In genomic region chr9:35790385-35791291, GRCh38 we compare ENCODE assay signal across 8 cellular contexts. TPM values are rescaled to one million over a fixed set of nuclear protein-coding genes. Genes with fewer than 3 reads are reported as not detected.
DNase-seq lines count a peak whose midpoint lies in the region; ATAC-seq and TF ChIP-seq lines count a peak whose summit lies in the region.

No MANE protein-coding gene starts in this region.

- POLR2A ChIA-PET in activated B cell treated with CpG ODN at 0.5 μM for 24 hours (lab: Charles Lee): interaction anchor here (0.6 to 1.3 kb wide), 5 partner anchors 25 to 140 kb away, joined by 3 to 6 read pairs (median 4); partner anchors contain the start of gene SIT1

- intact Hi-C loops in activated B cell treated with CpG ODN at 0.5 μM for 24 hours (cut with micrococcal nuclease) (loop anchor here (1.0 to 2.0 kb wide), 5 partner anchors 22 to 155 kb away; partner anchors contain the start of gene SPAG8), spleen (cut with DNase I; ENCODE audit: low total_unique reads) (loop anchor here (2.0 kb wide), 1 partner anchor 92 kb away; no protein-coding TSS in a partner anchor)

- 51 to 66% (median 56%) methylated on average over 37 of the region's 37 CpGs for WGBS in spleen, 5 donors

- CTCF ChIA-PET in activated B cell treated with CpG ODN at 0.5 μM for 24 hours (lab: Charles Lee): interaction anchor here (0.5 to 3.6 kb wide), 33 partner anchors 10 to 187 kb away, joined by 3 to 112 read pairs (median 4); partner anchors contain the start of genes FAM221B, GBA2, HINT2 and RGP1

- DNase-seq in AG08396 (ENCODE audit: low spot score) (peak; percentile 90), NCI-H2107 treated with DMSO at 0.1 percent for 48 hours (lab: John Stamatoyannopoulos, UW; ENCODE audit: unreplicated experiment) (peak; percentile 79), activated B cell treated with CpG ODN at 0.5 μM for 24 hours (no peak), cerebellar cortex (ENCODE audit: low spot score) (peak; percentile 93), islet precursor cell (peak; percentile 86), spleen (no peak)

- H3K4me3 ChIP-seq in spleen: peak overlapping the region in 3 of 8 donors; percentile 32 to 62 (median 44)

- peaks cover 27% of the 10 kb centered on the region for H3K36me3 Mint-ChIP-seq in activated B cell treated with CpG ODN at 0.5 μM for 24 hours (ENCODE audit: low read depth)

- TF ChIP-seq CTCF in activated B cell treated with CpG ODN at 0.5 μM for 24 hours (IDR thresholded peaks at IDR 0.05): no peak
- TF ChIP-seq CTCF in spleen (IDR thresholded peaks at IDR 0.05 in 8 of 11, conservative IDR thresholded peaks at IDR 0.05 in 3 of 11): peak; percentile 65 to 95 (median 82)

- no peaks in the 10 kb centered on the region for H3K9me3 Mint-ChIP-seq in activated B cell treated with CpG ODN at 0.5 μM for 24 hours

- H3K27me3 Mint-ChIP-seq in activated B cell treated with CpG ODN at 0.5 μM for 24 hours: peaks cover 5% of the 10 kb centered on the region

- no peak for TF ChIP-seq POLR2A in spleen (IDR thresholded peaks at IDR 0.05)

- H3K36me3 ChIP-seq in spleen: peaks cover 0 to 35% (median 3%) of the 10 kb centered on the region in 6 donors

- H3K4me1 Mint-ChIP-seq in activated B cell treated with CpG ODN at 0.5 μM for 24 hours: peaks cover 10% of the 10 kb centered on the region

- H3K27ac Mint-ChIP-seq in activated B cell treated with CpG ODN at 0.5 μM for 24 hours: no peak overlapping the region

- peak overlapping the region in 5 of 8 donors; percentile 25 to 60 (median 34) for H3K27ac ChIP-seq in spleen

- no peaks in the 10 kb centered on the region for H3K9me3 ChIP-seq in spleen

- ATAC-seq in GM21576 (IDR thresholded peaks at IDR 0.05; ENCODE audit: unreplicated experiment) (peak; percentile 69), activated B cell treated with CpG ODN at 0.5 μM for 24 hours (ENCODE audit: low read depth) (peak; percentile 92), HG03520 (IDR thresholded peaks at IDR 0.05; ENCODE audit: unreplicated experiment) (no peak)

- H3K27me3 ChIP-seq in spleen (replicated peaks in 1 of 7): peaks cover 0 to 12% (median 0%) of the 10 kb centered on the region in 7 donors

- peaks cover 7 to 22% (median 14%) of the 10 kb centered on the region in 6 donors for H3K4me1 ChIP-seq in spleen

- peak overlapping the region; percentile 58 for H3K4me3 Mint-ChIP-seq in activated B cell treated with CpG ODN at 0.5 μM for 24 hours

RNA-seq across cellular contexts. Expression of gene NPR2, which starts 0.8 kb away (rescaled TPM):
- total RNA-seq in activated B cell treated with CpG ODN at 0.5 μM for 24 hours: 4.4 and 4.6 TPM in 2 replicates
- 10 to 100 TPM in 2 of 7 donors, 1 to 10 TPM in 5; 6.7 to 17.1 (median 9.2) TPM for total RNA-seq in spleen
- polyA plus RNA-seq in spleen: 1 to 10 TPM; 5.8 to 7.8 (median 7.3) TPM

RNA-seq across cellular contexts. Expression of gene SPAG8, which starts 21.4 kb away (rescaled TPM):
- total RNA-seq in activated B cell treated with CpG ODN at 0.5 μM for 24 hours: 1.8 and 4.0 TPM in 2 replicates
- total RNA-seq in spleen: 1 to 10 TPM; 1.1 to 4.5 (median 2.3) TPM
- polyA plus RNA-seq in spleen: 1 to 10 TPM; 1.7 to 2.5 (median 1.7) TPM

RNA-seq across cellular contexts. Expression of gene HINT2, which starts 24.2 kb away (rescaled TPM):
- total RNA-seq in activated B cell treated with CpG ODN at 0.5 μM for 24 hours (27.9 and 34.0 TPM in 2 replicates), spleen (10 to 100 TPM; 20.1 to 32.4 (median 23.0) TPM)
- 10 to 100 TPM; 60.0 to 73.6 (median 69.6) TPM for polyA plus RNA-seq in spleen

RNA-seq across cellular contexts. Expression of gene MSMP, which starts 36.6 kb away (rescaled TPM):
- total RNA-seq in activated B cell treated with CpG ODN at 0.5 μM for 24 hours: 0.78 and 1.2 TPM in 2 replicates
- total RNA-seq in spleen: not detected
- polyA plus RNA-seq in spleen: 1 to 10 TPM in 1 of 3 donors, under 1 TPM in 2; 0.58 to 1.6 (median 0.63) TPM

RNA-seq across cellular contexts. Expression of gene FAM221B, which starts 37.9 kb away (rescaled TPM):
- not detected in 2 replicates for total RNA-seq in activated B cell treated with CpG ODN at 0.5 μM for 24 hours
- not detected for total RNA-seq in spleen
- polyA plus RNA-seq in spleen: not detected

Comparison
In these comparisons a context has a peak if more than half of its experiments do, and no peak if none do; other contexts are left out.
1. DNase-seq: peak in AG08396 (single experiment), NCI-H2107 treated with DMSO at 0.1 percent for 48 hours (single experiment), cerebellar cortex (single experiment) and islet precursor cell (single experiment); none in activated B cell treated with CpG ODN at 0.5 μM for 24 hours (single experiment) and spleen (single experiment).